20 cellular contexts compared by ENCODE assay signal in the genomic region with DNA sequence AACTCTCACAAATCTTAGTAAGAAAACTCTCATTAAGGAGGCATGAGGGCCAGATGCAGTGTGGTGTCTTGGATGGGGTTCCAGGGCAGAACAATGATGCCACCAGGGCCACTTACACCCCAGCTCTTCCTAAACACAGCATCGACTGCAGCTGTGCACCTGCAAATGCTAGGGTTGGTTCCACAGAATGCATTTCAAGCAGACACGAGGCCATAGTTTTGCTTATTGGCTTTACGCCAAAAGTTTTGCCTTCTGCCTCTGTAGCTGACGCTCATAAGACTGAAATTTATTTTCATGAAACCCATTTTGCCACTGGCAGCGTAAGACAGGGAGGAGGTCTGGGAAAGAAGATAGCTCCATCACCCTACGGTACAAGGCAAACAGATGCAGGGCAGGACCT.
"Had no signal": no experiment of that assay in that cellular context is flagged by ENCODE, and none has a peak within 500 bp of the region (broad histone marks: within the 10 kb centered on the region; RNA-seq: fewer than 3 reads in every experiment).

No MANE protein-coding gene starts in this region.

- DNase-seq: activated CD4-positive, alpha-beta T cell treated with anti-CD3 and anti-CD28 coated beads for 48 hours; activated CD4-positive, alpha-beta T cell treated with anti-CD3 and anti-CD28 coated beads, Interleukin-2, amount 50 U/mL, for 48 hours; activated CD8-positive, alpha-beta memory T cell treated with anti-CD3 and anti-CD28 coated beads for 24 hours; activated effector memory CD4-positive, alpha-beta T cell treated with Interleukin-2 at 50 U/mL for 16 hours; activated naive CD4-positive, alpha-beta T cell treated with Interleukin-2 at 50 U/mL for 16 hours; anterior cingulate cortex; foreskin keratinocyte; heart right ventricle; lower lobe of right lung; mesenchymal stem cell; naive thymus-derived CD8-positive, alpha-beta T cell; nucleus accumbens; pancreas; retina; sigmoid colon; small intestine; stimulated activated CD4-positive, alpha-beta T cell treated with anti-CD3 and anti-CD28 coated beads, Interleukin-4, amount 100 ng/mL, for 24 hours; stimulated activated naive CD8-positive, alpha-beta T cell treated with anti-CD3 and anti-CD28 coated beads, Interleukin-15, amount 100 ng/mL, for 72 hours; substantia nigra; uterus had no signal
